Comparison of ENCODE assay signal across 18 cellular contexts in genomic region chr2:28082131-28082530, GRCh38.
DNase-seq lines count a peak whose midpoint lies in the region; ATAC-seq and TF ChIP-seq lines count a peak whose summit lies in the region.
"Had no signal": no experiment of that assay in that cellular context is flagged by ENCODE, and none has a peak within 500 bp of the region (broad histone marks: within the 10 kb centered on the region; RNA-seq: fewer than 3 reads in every experiment).

No MANE protein-coding gene starts in this region.

- no peak overlapping the region for H3K4me3 Mint-ChIP-seq in CD4-positive, alpha-beta memory T cell
- no peak overlapping the region for H3K4me3 Mint-ChIP-seq in mesothelial cell of epicardium
- H3K4me3 Mint-ChIP-seq: activated naive CD8-positive, alpha-beta T cell; stimulated activated naive CD8-positive, alpha-beta T cell treated with anti-CD3 and anti-CD28 coated beads, Interleukin-15, amount 100 ng/mL, for 72 hours had no signal

- no peaks in the 10 kb centered on the region for H3K27me3 Mint-ChIP-seq in CD4-positive, alpha-beta memory T cell
- H3K27me3 Mint-ChIP-seq in mesothelial cell of epicardium (ENCODE audit: low read depth) = no peaks in the 10 kb centered on the region
- H3K27me3 Mint-ChIP-seq: activated naive CD8-positive, alpha-beta T cell; stimulated activated naive CD8-positive, alpha-beta T cell treated with anti-CD3 and anti-CD28 coated beads, Interleukin-15, amount 100 ng/mL, for 72 hours had no signal

- POLR2A ChIA-PET in CD4-positive, alpha-beta memory T cell (lab: Charles Lee; ENCODE audit: partially characterized antibody) = no interaction called here

- no peaks in the 10 kb centered on the region for H3K27me3 ChIP-seq in CD4-positive, alpha-beta memory T cell (ENCODE audit: insufficient read depth, low read length)
- H3K27me3 ChIP-seq: right lobe of liver, upper lobe of left lung had no signal

- peak in 3 of 5 donors; percentile 1 to 6 (median 2) for DNase-seq in CD4-positive, alpha-beta memory T cell
- DNase-seq in M059J (ENCODE audit: low read depth) (peak; percentile 56), astrocyte of the hippocampus (ENCODE audit: low read depth, low spot score) (peak; percentile 72), mesothelial cell of epicardium (ENCODE audit: low spot score in 2 of 2, unreplicated experiment in 2 of 2) (no peak), DMS53 treated with DMSO at 0.1 percent for 48 hours (lab: John Stamatoyannopoulos, UW; ENCODE audit: unreplicated experiment) (no peak), cardiac septum (ENCODE audit: low spot score) (no peak)
- DNase-seq: activated CD4-positive, alpha-beta T cell treated with anti-CD3 and anti-CD28 coated beads, Interleukin-2, amount 50 U/mL, for 48 hours; activated T-cell treated with anti-CD3 and anti-CD28 coated beads, Interleukin-2, amount 50 U/mL, for 48 hours; left colon; mucosa of descending colon; NCI-H526 treated with DMSO at 0.1 percent for 48 hours; nucleus accumbens; right lobe of liver; stimulated activated naive CD8-positive, alpha-beta T cell treated with anti-CD3 and anti-CD28 coated beads, Interleukin-15, amount 100 ng/mL, for 72 hours; upper lobe of left lung had no signal

- H3K4me1 Mint-ChIP-seq in CD4-positive, alpha-beta memory T cell = peaks cover 13 to 26% (median 22%) of the 10 kb centered on the region in 4 donors
- H3K4me1 Mint-ChIP-seq in mesothelial cell of epicardium = peaks cover 69% of the 10 kb centered on the region

- no peaks in the 10 kb centered on the region for H3K9me3 ChIP-seq in CD4-positive, alpha-beta memory T cell (ENCODE audit: control insufficient read depth in 1 of 2, low read length in 2 of 2)
- H3K9me3 ChIP-seq: mucosa of descending colon, right lobe of liver, upper lobe of left lung had no signal

- CTCF ChIA-PET in CD4-positive, alpha-beta memory T cell (lab: Charles Lee; ENCODE audit: partially characterized antibody) = no interaction called here

- ATAC-seq in GM18873 (IDR thresholded peaks at IDR 0.05; ENCODE audit: low FRiP score, unreplicated experiment) (no peak), GM18861 (IDR thresholded peaks at IDR 0.05; ENCODE audit: unreplicated experiment) (no peak)
- ATAC-seq: left colon; mucosa of descending colon; right lobe of liver; stimulated activated naive CD8-positive, alpha-beta T cell treated with anti-CD3 and anti-CD28 coated beads, Interleukin-15, amount 100 ng/mL, for 72 hours had no signal

- H3K27ac ChIP-seq in CD4-positive, alpha-beta memory T cell (ENCODE audit: low read depth, low read length) = no peak overlapping the region
- H3K27ac ChIP-seq: right lobe of liver, upper lobe of left lung had no signal

- H3K36me3 ChIP-seq in CD4-positive, alpha-beta memory T cell (ENCODE audit: insufficient read depth, low read length) = no peaks in the 10 kb centered on the region
- H3K36me3 ChIP-seq: right lobe of liver, upper lobe of left lung had no signal

- H3K4me1 ChIP-seq in CD4-positive, alpha-beta memory T cell (ENCODE audit: insufficient read depth, low read length) = peaks cover 9% of the 10 kb centered on the region
- H3K4me1 ChIP-seq: right lobe of liver had no signal

- H3K9me3 Mint-ChIP-seq in CD4-positive, alpha-beta memory T cell = no peaks in the 10 kb centered on the region
- H3K9me3 Mint-ChIP-seq in mesothelial cell of epicardium = no peaks in the 10 kb centered on the region
- H3K9me3 Mint-ChIP-seq: stimulated activated naive CD8-positive, alpha-beta T cell treated with anti-CD3 and anti-CD28 coated beads, Interleukin-15, amount 100 ng/mL, for 72 hours had no signal

- peak overlapping the region in 2 of 7 donors; percentile 10 to 49 for H3K27ac Mint-ChIP-seq in CD4-positive, alpha-beta memory T cell
- peak overlapping the region; percentile 68 for H3K27ac Mint-ChIP-seq in mesothelial cell of epicardium
- H3K27ac Mint-ChIP-seq: activated naive CD8-positive, alpha-beta T cell had no signal

- H3K36me3 Mint-ChIP-seq in CD4-positive, alpha-beta memory T cell = peaks cover 0 to 4% of the 10 kb centered on the region in 2 donors
- no peaks in the 10 kb centered on the region for H3K36me3 Mint-ChIP-seq in mesothelial cell of epicardium

- no peak for TF ChIP-seq CTCF in mesothelial cell of epicardium (IDR thresholded peaks at IDR 0.05; ENCODE audit: unreplicated experiment)

- intact Hi-C loops in CD4-positive, alpha-beta memory T cell (cut with micrococcal nuclease) = no loop called here
- intact Hi-C loops in cardiac septum (cut with DNase I) = no loop called here

- no peak overlapping the region for H3K4me3 ChIP-seq in CD4-positive, alpha-beta memory T cell (ENCODE audit: low read length in 2 of 2)
- H3K4me3 ChIP-seq: mucosa of descending colon, right lobe of liver, upper lobe of left lung had no signal

Comparison
In these comparisons a context has a peak if more than half of its experiments do, and no peak if none do; other contexts are left out.
1. DNase-seq: peak in CD4-positive, alpha-beta memory T cell (3 of 5), M059J (single experiment) and astrocyte of the hippocampus (single experiment); none in mesothelial cell of epicardium (0 of 2), DMS53 treated with DMSO at 0.1 percent for 48 hours (single experiment) and cardiac septum (single experiment).